In genomic region chrX:153539171-153539978, GRCh38 we compare ENCODE assay signal across 9 cellular contexts. TPM values are rescaled to one million over a fixed set of nuclear protein-coding genes. Genes with fewer than 3 reads are reported as not detected.
A peak's percentile ranks its signal among the peaks of the same experiment; 100 is the strongest.
DNase-seq lines count a peak whose midpoint lies in the region; ATAC-seq, FAIRE-seq and TF ChIP-seq lines count a peak whose summit lies in the region.
"Had no signal": no experiment of that assay in that cellular context is flagged by ENCODE, and none has a peak within 500 bp of the region (broad histone marks: within the 10 kb centered on the region; RNA-seq: fewer than 3 reads in every experiment).

No MANE protein-coding gene starts in this region.

- no peak overlapping the region for H3K27ac Mint-ChIP-seq in activated CD8-positive, alpha-beta T cell treated with anti-CD3 and anti-CD28 coated beads for 36 hours
- no peak overlapping the region for H3K27ac Mint-ChIP-seq in mesothelial cell of epicardium

- H3K56ac ChIP-seq in H1 (replicated peaks; ENCODE audit: insufficient read length, low read depth, low read length) = no peak overlapping the region

- no peaks in the 10 kb centered on the region for H3K36me3 ChIP-seq in H1 (ENCODE audit: control insufficient read depth in 2 of 4, insufficient read depth in 4 of 4, low read length in 3 of 4)

- no peak overlapping the region for H2BK5ac ChIP-seq in H1 (ENCODE audit: low read depth, low read length)

- H2AK5ac ChIP-seq in H1 (ENCODE audit: low read depth, low read length) = no peak overlapping the region

- H3K36me3 Mint-ChIP-seq in activated CD8-positive, alpha-beta T cell treated with anti-CD3 and anti-CD28 coated beads for 36 hours (ENCODE audit: low read depth) = no peaks in the 10 kb centered on the region
- no peaks in the 10 kb centered on the region for H3K36me3 Mint-ChIP-seq in mesothelial cell of epicardium

- no peak overlapping the region for H4K91ac ChIP-seq in H1 (replicated peaks; ENCODE audit: insufficient read length, low read length)

- no peaks in the 10 kb centered on the region for H3K23me2 ChIP-seq in H1 (ENCODE audit: low read depth, low read length)

- H3K14ac ChIP-seq in H1 (ENCODE audit: insufficient read length) = no peak overlapping the region

- peak; percentile 94 for ATAC-seq in activated CD8-positive, alpha-beta T cell treated with anti-CD3 and anti-CD28 coated beads for 36 hours

- no peaks in the 10 kb centered on the region for H3K27me3 ChIP-seq in H1 (replicated peaks in 1 of 4; ENCODE audit: control insufficient read depth in 3 of 4, extremely low read depth in 1 of 4, insufficient read depth in 3 of 4, low read length in 3 of 4)

- H2BK120ac ChIP-seq in H1 (replicated peaks; ENCODE audit: low read depth, low read length) = no peak overlapping the region

- no peak overlapping the region for H3K4me3 Mint-ChIP-seq in activated CD8-positive, alpha-beta T cell treated with anti-CD3 and anti-CD28 coated beads for 36 hours
- H3K4me3 Mint-ChIP-seq in mesothelial cell of epicardium = no peak overlapping the region

- H3K4me3 ChIP-seq in HFF-Myc (replicated peaks; ENCODE audit: low read depth, low read length) (no peak overlapping the region), H1 (ENCODE audit: extremely low read depth in 1 of 4, insufficient read depth in 2 of 4, low read depth in 3 of 4, low read length in 4 of 4) (no peak overlapping the region)

- H3K9me3 ChIP-seq in H1 (ENCODE audit: insufficient read depth in 2 of 2, low read depth in 1 of 2, low read length in 1 of 2) = no peaks in the 10 kb centered on the region

- TF ChIP-seq EP300 in H1 (IDR thresholded peaks at IDR 0.05; ENCODE audit: borderline replicate concordance in 1 of 2, low read depth in 2 of 2, low read length in 2 of 2) = no peak

- no peak overlapping the region for H3K9ac ChIP-seq in H1 (replicated peaks in 1 of 4; ENCODE audit: extremely low read depth in 1 of 4, low read depth in 3 of 4, low read length in 3 of 4)

- no peak overlapping the region for H2BK15ac ChIP-seq in H1 (ENCODE audit: low read length)

- H3K27me3 Mint-ChIP-seq in activated CD8-positive, alpha-beta T cell treated with anti-CD3 and anti-CD28 coated beads for 36 hours = no peaks in the 10 kb centered on the region
- H3K27me3 Mint-ChIP-seq in mesothelial cell of epicardium (ENCODE audit: low read depth) = peaks cover 1% of the 10 kb centered on the region

- H3K79me1 ChIP-seq in H1 (ENCODE audit: low read depth, low read length) = no peaks in the 10 kb centered on the region

- H2BK20ac ChIP-seq in H1 (ENCODE audit: low read length) = no peak overlapping the region

- intact Hi-C loops in activated CD8-positive, alpha-beta T cell treated with anti-CD3 and anti-CD28 coated beads for 36 hours (cut with micrococcal nuclease) = no loop called here

- POLR2A ChIA-PET in activated CD8-positive, alpha-beta T cell treated with anti-CD3 and anti-CD28 coated beads for 36 hours (lab: Charles Lee) = interaction anchor here (0.7 to 0.8 kb wide), 2 partner anchors 12 to 108 kb away, joined by 3 read pairs; partner anchors contain the start of gene DUSP9
- POLR2A ChIA-PET in H1 (lab: Charles Lee; ENCODE audit: partially characterized antibody) = interaction anchor here (1.0 kb wide), 1 partner anchor 145 kb away, joined by 3 read pairs; no protein-coding TSS in a partner anchor

- peak; percentile 66 to 81 for TF ChIP-seq RAD21 in H1 (IDR thresholded peaks at IDR 0.05 in 1 of 2, conservative IDR thresholded peaks at IDR 0.05 in 1 of 2; ENCODE audit: low read depth in 2 of 2, low read length in 2 of 2)

- no peaks in the 10 kb centered on the region for H3K9me3 Mint-ChIP-seq in activated CD8-positive, alpha-beta T cell treated with anti-CD3 and anti-CD28 coated beads for 36 hours
- no peaks in the 10 kb centered on the region for H3K9me3 Mint-ChIP-seq in mesothelial cell of epicardium

- peak; percentile 76 for FAIRE-seq in H1 (lab: Jason Lieb, UNC)
- FAIRE-seq: endometrium had no signal

- TF ChIP-seq POLR2A in H1 (IDR thresholded peaks at IDR 0.05; ENCODE audit: control extremely low read depth in 1 of 2, low read depth in 2 of 2, low read length in 2 of 2) = no peak

- 53% methylated on average over 24 of the region's 31 CpGs; no CpG with 5 or more reads in 1 of the 2 experiments for WGBS in H1 (ENCODE audit: extremely low coverage in 1 of 2, insufficient coverage in 1 of 2, insufficient read length in 1 of 2, insufficient replicate concordance in 2 of 2, low coverage in 1 of 2, low lambda C conversion rate in 2 of 2, missing lambda C conversion rate in 1 of 2), 2 experiments

- peak; percentile 31 for DNase-seq in GM04504 (ENCODE audit: low read depth)
- DNase-seq in HFF-Myc (ENCODE audit: extremely low read depth, low read depth) = peak; percentile 16
- peak; percentile 25 for DNase-seq in NCI-H510A (lab: John Stamatoyannopoulos, UW)
- peak; percentile 63 for DNase-seq in activated CD8-positive, alpha-beta T cell treated with anti-CD3 and anti-CD28 coated beads for 36 hours
- peak; percentile 31 to 84 for DNase-seq in H1 (ENCODE audit: low read depth in 1 of 2, low spot score in 2 of 2)
- DNase-seq in mesothelial cell of epicardium (ENCODE audit: low spot score in 2 of 2, unreplicated experiment in 2 of 2) = peak; percentile 46 to 77
- DNase-seq in stimulated activated CD8-positive, alpha-beta memory T cell treated with anti-CD3 and anti-CD28 coated beads, Interleukin-7, amount 100 ng/mL, for 1 hour (ENCODE audit: low read depth in 2 of 2) = peak; percentile 27 to 32
- DNase-seq in amniotic stem cell (lab: John Stamatoyannopoulos, UW) = no peak

- H3K4me1 Mint-ChIP-seq in activated CD8-positive, alpha-beta T cell treated with anti-CD3 and anti-CD28 coated beads for 36 hours (ENCODE audit: low read depth) = no peaks in the 10 kb centered on the region
- peaks cover 2% of the 10 kb centered on the region for H3K4me1 Mint-ChIP-seq in mesothelial cell of epicardium

- no peaks in the 10 kb centered on the region; a peak in 1 of 7 replicates for H3K4me1 ChIP-seq in H1 (replicated peaks in 1 of 4; ENCODE audit: control insufficient read depth in 3 of 4, insufficient read depth in 4 of 4, low read length in 3 of 4)

- H3K79me2 ChIP-seq in H1 (ENCODE audit: control insufficient read depth in 1 of 2, insufficient read depth in 2 of 2, low read length in 2 of 2) = no peaks in the 10 kb centered on the region

- no peak overlapping the region for H4K5ac ChIP-seq in H1 (ENCODE audit: insufficient read length, low read depth, low read length)

- CTCF ChIA-PET in activated CD8-positive, alpha-beta T cell treated with anti-CD3 and anti-CD28 coated beads for 36 hours (lab: Charles Lee) = interaction anchor here (0.6 to 3.4 kb wide), 27 partner anchors 8 to 598 kb away, joined by 3 to 40 read pairs (median 5); partner anchors contain the start of genes CCNQ and DUSP9
- CTCF ChIA-PET in H1 (lab: Charles Lee; ENCODE audit: partially characterized antibody) = interaction anchor here (0.6 to 4.2 kb wide), 45 partner anchors 9 to 597 kb away, joined by 3 to 30 read pairs (median 4); partner anchors contain the start of genes ATP2B3 and SLC6A8

- no peak overlapping the region for H3K4me2 ChIP-seq in H1 (ENCODE audit: insufficient read depth in 1 of 2, low read depth in 2 of 2, low read length in 2 of 2)

- no peak overlapping the region for H3K27ac ChIP-seq in H1 (ENCODE audit: low read depth, low read length)

- no peak overlapping the region for H3K23ac ChIP-seq in H1 (ENCODE audit: insufficient read length)

- H2AFZ ChIP-seq in H1 (ENCODE audit: low read length) = no peak overlapping the region; the same call in 1 of the 2 replicates

- TF ChIP-seq CTCF in HFF-Myc (IDR thresholded peaks at IDR 0.05; ENCODE audit: low read depth, low read length, missing control alignments) (peak; percentile 78), H1 (IDR thresholded peaks at IDR 0.05; ENCODE audit: control extremely low read depth in 1 of 3, insufficient read depth in 1 of 3, low read depth in 1 of 3, low read length in 3 of 3) (peak in 2 of 3 experiments; percentile 92 to 99; a peak in 3 of 4 replicates), mesothelial cell of epicardium (IDR thresholded peaks at IDR 0.05; ENCODE audit: unreplicated experiment) (peak; percentile 66)
- peak; percentile 63 for TF ChIP-seq CTCF in activated CD8-positive, alpha-beta T cell treated with anti-CD3 and anti-CD28 coated beads for 36 hours (IDR thresholded peaks at IDR 0.05)

- no peak overlapping the region for H3K4ac ChIP-seq in H1 (replicated peaks; ENCODE audit: insufficient read length, low read depth, low read length)

- no peak overlapping the region for H2BK12ac ChIP-seq in H1 (ENCODE audit: low read depth, low read length)

- H3K18ac ChIP-seq in H1 (ENCODE audit: extremely low read depth, low read length) = no peak overlapping the region; the same call in 1 of the 2 replicates

- no peaks in the 10 kb centered on the region for H4K20me1 ChIP-seq in H1 (replicated peaks in 1 of 2; ENCODE audit: control insufficient read depth in 1 of 2, insufficient read depth in 2 of 2, low read length in 2 of 2)

- peak overlapping the region; percentile 74 for H4K8ac ChIP-seq in H1 (ENCODE audit: extremely low read depth, insufficient read depth, low read length)

RNA-seq across cellular contexts. Expression of gene ATP2B3, which starts 21.9 kb away (rescaled TPM):
- not detected for total RNA-seq in activated CD8-positive, alpha-beta T cell treated with anti-CD3 and anti-CD28 coated beads for 36 hours
- 0.15 and 0.19 TPM in 2 replicates for total RNA-seq in H1 (2021; fragmentation: NEBNext Ultra II Directional; extraction: Animal tissue kit (Norgen Biotek cat#: 25700))
- polyA plus RNA-seq in H1 (2011; rRNA removed) = 0.14 and 0.24 TPM in 2 replicates
- 0.12 TPM for polyA plus RNA-seq in H1 (2011; cell fraction: cytosol; rRNA removed)
- 0.83 TPM for polyA plus RNA-seq in H1 (2011; cell fraction: nucleus; rRNA removed)
- polyA plus RNA-seq in H1 (2012, experiment 1 of 2) = 0.28 to 0.56 TPM (median 0.32 TPM) in 4 replicates
- polyA plus RNA-seq in H1 (2012, experiment 2 of 2) = 0.14 TPM
- 0.26 TPM for polyA plus RNA-seq in H1 (2013, experiment 1 of 2)
- polyA plus RNA-seq in H1 (2013, experiment 2 of 2) = 0.26 TPM
- polyA minus RNA-seq in H1 (2011; rRNA and poly(A)+ RNA removed) = 0.24 and 0.25 TPM in 2 replicates
- polyA minus RNA-seq in H1 (2011; cell fraction: cytosol; rRNA and poly(A)+ RNA removed) = not detected
- 0.10 TPM for polyA minus RNA-seq in H1 (2011; cell fraction: nucleus; rRNA and poly(A)+ RNA removed)
- 0.82 to 0.99 TPM (median 0.83 TPM) in 3 replicates for total RNA-seq in mesothelial cell of epicardium

RNA-seq across cellular contexts. Expression of gene BGN, which starts 44.6 kb away (rescaled TPM):
- not detected for total RNA-seq in activated CD8-positive, alpha-beta T cell treated with anti-CD3 and anti-CD28 coated beads for 36 hours
- 2.1 and 2.4 TPM in 2 replicates for total RNA-seq in H1 (2021; fragmentation: NEBNext Ultra II Directional; extraction: Animal tissue kit (Norgen Biotek cat#: 25700))
- 1.8 and 2.7 TPM in 2 replicates for polyA plus RNA-seq in H1 (2011; rRNA removed)
- polyA plus RNA-seq in H1 (2011; cell fraction: cytosol; rRNA removed) = 0.84 TPM
- polyA plus RNA-seq in H1 (2011; cell fraction: nucleus; rRNA removed) = 1.7 TPM
- 2.0 to 4.0 TPM (median 2.9 TPM) in 4 replicates for polyA plus RNA-seq in H1 (2012, experiment 1 of 2)
- 3.3 TPM for polyA plus RNA-seq in H1 (2012, experiment 2 of 2)
- polyA plus RNA-seq in H1 (2013, experiment 1 of 2) = 9.6 TPM
- 9.3 TPM for polyA plus RNA-seq in H1 (2013, experiment 2 of 2)
- 0.95 and 1.4 TPM in 2 replicates for polyA minus RNA-seq in H1 (2011; rRNA and poly(A)+ RNA removed)
- polyA minus RNA-seq in H1 (2011; cell fraction: cytosol; rRNA and poly(A)+ RNA removed) = 2.4 TPM
- 1.6 TPM for polyA minus RNA-seq in H1 (2011; cell fraction: nucleus; rRNA and poly(A)+ RNA removed)
- 114 to 121 TPM (median 121 TPM) in 3 replicates for total RNA-seq in mesothelial cell of epicardium

RNA-seq across cellular contexts. Expression of gene CCNQ, which starts 59.6 kb away (rescaled TPM):
- total RNA-seq in activated CD8-positive, alpha-beta T cell treated with anti-CD3 and anti-CD28 coated beads for 36 hours = 10 to 100 TPM; 18.5 to 21.3 TPM
- 15.8 and 16.6 TPM in 2 replicates for total RNA-seq in H1 (2021; fragmentation: NEBNext Ultra II Directional; extraction: Animal tissue kit (Norgen Biotek cat#: 25700))
- 32.1 and 34.9 TPM in 2 replicates for polyA plus RNA-seq in H1 (2011; rRNA removed)
- polyA plus RNA-seq in H1 (2011; cell fraction: cytosol; rRNA removed) = 24.8 TPM
- 29.3 TPM for polyA plus RNA-seq in H1 (2011; cell fraction: nucleus; rRNA removed)
- polyA plus RNA-seq in H1 (2012, experiment 1 of 2) = 15.3 to 19.7 TPM (median 16.7 TPM) in 4 replicates
- 24.7 TPM for polyA plus RNA-seq in H1 (2012, experiment 2 of 2)
- polyA plus RNA-seq in H1 (2013, experiment 1 of 2) = 14.3 TPM
- 15.1 TPM for polyA plus RNA-seq in H1 (2013, experiment 2 of 2)
- 12.1 and 15.2 TPM in 2 replicates for polyA minus RNA-seq in H1 (2011; rRNA and poly(A)+ RNA removed)
- 11.1 TPM for polyA minus RNA-seq in H1 (2011; cell fraction: cytosol; rRNA and poly(A)+ RNA removed)
- polyA minus RNA-seq in H1 (2011; cell fraction: nucleus; rRNA and poly(A)+ RNA removed) = 9.1 TPM
- 17.2 to 19.1 TPM (median 17.3 TPM) in 3 replicates for total RNA-seq in mesothelial cell of epicardium

Comparison
In these comparisons a context has a peak if more than half of its experiments do, and no peak if none do; other contexts are left out.
1. RNA of gene BGN, which starts 44.6 kb away (total RNA-seq): 114 to 121 TPM in mesothelial cell of epicardium; 2.1 to 2.4 TPM in H1 and not detected in activated CD8-positive, alpha-beta T cell treated with anti-CD3 and anti-CD28 coated beads for 36 hours; every median in the first group is over 10 times any median in the second.
2. Peak in every context shown above with its lines, with median percentiles within 50 percentile points of each other: CTCF ChIP-seq.